In the genomic region with DNA sequence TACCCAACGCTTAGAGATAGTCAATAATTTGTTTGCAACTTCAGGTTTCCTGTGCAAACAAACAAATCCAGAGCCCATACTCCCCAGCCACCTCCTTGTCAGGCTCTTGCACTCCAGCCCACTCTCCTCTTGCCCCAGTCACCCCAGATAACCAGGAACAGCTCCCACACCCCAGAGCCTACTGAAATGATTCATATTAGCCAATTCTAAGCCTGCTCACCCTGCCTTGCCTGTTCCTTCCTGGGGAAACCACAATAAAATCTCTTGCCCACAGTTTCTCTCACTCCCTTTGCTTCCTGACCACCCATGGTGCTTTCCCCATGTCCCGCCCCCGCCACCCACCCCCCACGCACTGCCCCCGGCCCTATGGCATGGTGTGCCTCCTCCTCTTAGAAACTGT, we compare ENCODE assay signal across 13 cellular contexts. TPM values are rescaled to one million over a fixed set of nuclear protein-coding genes. Genes with fewer than 3 reads are reported as not detected.
DNase-seq lines count a peak whose midpoint lies in the region; ATAC-seq and TF ChIP-seq lines count a peak whose summit lies in the region.
"Had no signal": no experiment of that assay in that cellular context is flagged by ENCODE, and none has a peak within 500 bp of the region (broad histone marks: within the 10 kb centered on the region; RNA-seq: fewer than 3 reads in every experiment).

No MANE protein-coding gene starts in this region.

- no peak overlapping the region for H3K4me3 ChIP-seq in trophoblast cell (ENCODE audit: low read depth, low read length)
- H3K4me3 ChIP-seq: transverse colon had no signal

- no peak overlapping the region for H3K4ac ChIP-seq in trophoblast cell (ENCODE audit: low read depth, low read length)

- no peak overlapping the region for H4K8ac ChIP-seq in trophoblast cell (ENCODE audit: low read depth, low read length)

- H3K18ac ChIP-seq in trophoblast cell (ENCODE audit: low read length) = no peak overlapping the region

- CTCF ChIA-PET in HEK293T (lab: Yijun Ruan, JAX) = no interaction called here

- peak overlapping the region; percentile 56 to 72 for H3K4me3 Mint-ChIP-seq in stimulated activated naive CD8-positive, alpha-beta T cell treated with anti-CD3 and anti-CD28 coated beads, Interleukin-15, amount 100 ng/mL, for 72 hours
- H3K4me3 Mint-ChIP-seq: nephron progenitor cell had no signal

- no peaks in the 10 kb centered on the region for H3K36me3 ChIP-seq in trophoblast cell (ENCODE audit: control insufficient read depth in 1 of 2, insufficient read depth in 2 of 2, low read length in 2 of 2)
- H3K36me3 ChIP-seq: transverse colon had no signal

- H4K91ac ChIP-seq in trophoblast cell (ENCODE audit: low read depth, low read length) = no peak overlapping the region

- no peak overlapping the region for H3K23ac ChIP-seq in trophoblast cell (ENCODE audit: low read length)

- POLR2A ChIA-PET in HEK293T (lab: Yijun Ruan, JAX) = no interaction called here

- H3K9me3 ChIP-seq in trophoblast cell (ENCODE audit: insufficient read depth, low read depth, low read length) = peaks cover under 1% of the 10 kb centered on the region
- H3K9me3 ChIP-seq: transverse colon had no signal

- H3K4me2 ChIP-seq in trophoblast cell (ENCODE audit: low read length) = no peak overlapping the region

- no peak overlapping the region for H2BK120ac ChIP-seq in trophoblast cell (ENCODE audit: insufficient read depth, low read length, poor library complexity)

- DNase-seq in activated naive CD4-positive, alpha-beta T cell treated with Interleukin-2 at 50 U/mL for 16 hours = peak; percentile 42
- no peak for DNase-seq in activated naive CD4-positive, alpha-beta T cell (lab: John Stamatoyannopoulos, UW)
- DNase-seq in activated CD4-positive, alpha-beta T cell treated with anti-CD3 and anti-CD28 coated beads for 4 hours = peak; percentile 49 to 54
- peak; percentile 47 for DNase-seq in central memory CD4-positive, alpha-beta T cell
- DNase-seq in stimulated activated naive CD8-positive, alpha-beta T cell treated with anti-CD3 and anti-CD28 coated beads, Interleukin-15, amount 100 ng/mL, for 72 hours = peak; percentile 28 to 36
- DNase-seq in trophoblast cell (no peak), superior temporal gyrus (ENCODE audit: extremely low spot score) (no peak), HEK293T (ENCODE audit: extremely low spot score) (no peak)
- DNase-seq: HCEC 1CT, NCI-H69, nephron progenitor cell, transverse colon had no signal

- no peak overlapping the region for H2BK12ac ChIP-seq in trophoblast cell (ENCODE audit: low read length)

- H3K9me3 Mint-ChIP-seq in stimulated activated naive CD8-positive, alpha-beta T cell treated with anti-CD3 and anti-CD28 coated beads, Interleukin-15, amount 100 ng/mL, for 72 hours = no peaks in the 10 kb centered on the region

- no peaks in the 10 kb centered on the region for H3K79me2 ChIP-seq in trophoblast cell (ENCODE audit: control insufficient read depth, insufficient read depth, low read length, poor library complexity)

- no peak overlapping the region for H2BK5ac ChIP-seq in trophoblast cell (ENCODE audit: low read depth, low read length, poor library complexity)

- no peak overlapping the region for H2AFZ ChIP-seq in trophoblast cell (ENCODE audit: insufficient read depth, low read length, poor library complexity)

- peak; percentile 87 for ATAC-seq in stimulated activated naive CD8-positive, alpha-beta T cell treated with anti-CD3 and anti-CD28 coated beads, Interleukin-15, amount 100 ng/mL, for 72 hours

- no peaks in the 10 kb centered on the region for H3K4me1 ChIP-seq in trophoblast cell (ENCODE audit: control insufficient read depth in 1 of 2, insufficient read depth in 2 of 2, low read length in 2 of 2)
- H3K4me1 ChIP-seq: transverse colon had no signal

- no peak overlapping the region for H3K27ac ChIP-seq in trophoblast cell (ENCODE audit: low read depth, low read length)
- H3K27ac ChIP-seq: transverse colon had no signal

- H3K79me1 ChIP-seq in trophoblast cell (ENCODE audit: low read length) = no peaks in the 10 kb centered on the region

- H3K27me3 Mint-ChIP-seq in stimulated activated naive CD8-positive, alpha-beta T cell treated with anti-CD3 and anti-CD28 coated beads, Interleukin-15, amount 100 ng/mL, for 72 hours = peaks cover 8% of the 10 kb centered on the region

- no peak overlapping the region for H4K12ac ChIP-seq in trophoblast cell (ENCODE audit: low read depth, low read length)

- peaks cover 62% of the 10 kb centered on the region for H3K4me1 Mint-ChIP-seq in stimulated activated naive CD8-positive, alpha-beta T cell treated with anti-CD3 and anti-CD28 coated beads, Interleukin-15, amount 100 ng/mL, for 72 hours
- H3K4me1 Mint-ChIP-seq: nephron progenitor cell had no signal

- no peak overlapping the region for H3K14ac ChIP-seq in trophoblast cell (ENCODE audit: low read length)

- no peak overlapping the region for H2AK5ac ChIP-seq in trophoblast cell (ENCODE audit: low read length)

- H3K27ac Mint-ChIP-seq in stimulated activated naive CD8-positive, alpha-beta T cell treated with anti-CD3 and anti-CD28 coated beads, Interleukin-15, amount 100 ng/mL, for 72 hours = no peak overlapping the region
- H3K27ac Mint-ChIP-seq: nephron progenitor cell had no signal

- H3K9ac ChIP-seq in trophoblast cell (ENCODE audit: low read length) = no peak overlapping the region

- no CpG with 5 or more reads among the region's 5 CpGs for WGBS in trophoblast cell (ENCODE audit: extremely low coverage, insufficient coverage, insufficient read length)

- H3K27me3 ChIP-seq in trophoblast cell (ENCODE audit: insufficient read depth, low read length) = no peaks in the 10 kb centered on the region

TF ChIP-seq in HEK293T, 16 proteins besides CTCF, POLR2A, EP300 and RAD21:
- TF ChIP-seq FOXK2 (IDR thresholded peaks at IDR 0.05) (no peak), CTBP1 (IDR thresholded peaks at IDR 0.05; ENCODE audit: borderline replicate concordance) (no peak), FOXA1 (IDR thresholded peaks at IDR 0.05) (no peak), SP1 (IDR thresholded peaks at IDR 0.05) (no peak), NFRKB (IDR thresholded peaks at IDR 0.05) (no peak), FOXM1 (IDR thresholded peaks at IDR 0.05; ENCODE audit: borderline replicate concordance) (no peak), ZNF384 (IDR thresholded peaks at IDR 0.05) (no peak), TARDBP (IDR thresholded peaks at IDR 0.05) (no peak), BHLHE40 (IDR thresholded peaks at IDR 0.05; ENCODE audit: borderline replicate concordance) (no peak), SUZ12 (IDR thresholded peaks at IDR 0.05) (no peak), LEF1 (IDR thresholded peaks at IDR 0.05; ENCODE audit: borderline replicate concordance) (no peak), HDGF (IDR thresholded peaks at IDR 0.05; ENCODE audit: borderline replicate concordance) (no peak), ELF4 (IDR thresholded peaks at IDR 0.05) (no peak)
- TF ChIP-seq, protein P1, sequence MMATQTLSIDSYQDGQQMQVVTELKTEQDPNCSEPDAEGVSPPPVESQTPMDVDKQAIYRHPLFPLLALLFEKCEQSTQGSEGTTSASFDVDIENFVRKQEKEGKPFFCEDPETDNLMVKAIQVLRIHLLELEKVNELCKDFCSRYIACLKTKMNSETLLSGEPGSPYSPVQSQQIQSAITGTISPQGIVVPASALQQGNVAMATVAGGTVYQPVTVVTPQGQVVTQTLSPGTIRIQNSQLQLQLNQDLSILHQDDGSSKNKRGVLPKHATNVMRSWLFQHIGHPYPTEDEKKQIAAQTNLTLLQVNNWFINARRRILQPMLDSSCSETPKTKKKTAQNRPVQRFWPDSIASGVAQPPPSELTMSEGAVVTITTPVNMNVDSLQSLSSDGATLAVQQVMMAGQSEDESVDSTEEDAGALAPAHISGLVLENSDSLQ (IDR thresholded peaks at IDR 0.05) = no peak
TF ChIP-seq in HEK293T: peak in this region for 0.

RNA-seq across cellular contexts. Expression of a gene that starts 3.8 kb away (rescaled TPM):
- polyA plus RNA-seq in trophoblast cell (2013) = not detected in 2 replicates
- polyA plus RNA-seq: endothelial cell of umbilical vein had no signal

RNA-seq across cellular contexts. Expression of a gene that starts 19.1 kb away (rescaled TPM):
- polyA plus RNA-seq in trophoblast cell (2013) = not detected in 2 replicates
- polyA plus RNA-seq: endothelial cell of umbilical vein had no signal

Comparison
In these comparisons a context has a peak if more than half of its experiments do, and no peak if none do; other contexts are left out.
1. DNase-seq: peak in activated naive CD4-positive, alpha-beta T cell treated with Interleukin-2 at 50 U/mL for 16 hours (single experiment), activated CD4-positive, alpha-beta T cell treated with anti-CD3 and anti-CD28 coated beads for 4 hours (2 of 2), central memory CD4-positive, alpha-beta T cell (single experiment) and stimulated activated naive CD8-positive, alpha-beta T cell treated with anti-CD3 and anti-CD28 coated beads, Interleukin-15, amount 100 ng/mL, for 72 hours (2 of 2); none in activated naive CD4-positive, alpha-beta T cell (0 of 4), trophoblast cell (0 of 2), superior temporal gyrus (single experiment) and HEK293T (single experiment).